10 cellular contexts compared by ENCODE assay signal in genomic region chr11:75346912-75347647, GRCh38. TPM values are rescaled to one million over a fixed set of nuclear protein-coding genes. Genes with fewer than 3 reads are reported as not detected.
DNase-seq lines count a peak whose midpoint lies in the region; ATAC-seq lines count a peak whose summit lies in the region.
"Had no signal": no experiment of that assay in that cellular context is flagged by ENCODE, and none has a peak within 500 bp of the region (broad histone marks: within the 10 kb centered on the region; RNA-seq: fewer than 3 reads in every experiment).

No MANE protein-coding gene starts in this region.

- ATAC-seq in HG03135 (IDR thresholded peaks at IDR 0.05; ENCODE audit: unreplicated experiment) = no peak

- H3K9me3 ChIP-seq in muscle layer of duodenum (ENCODE audit: control insufficient read depth in 1 of 2, low read length in 2 of 2) = no peaks in the 10 kb centered on the region

- H3K27me3 ChIP-seq in muscle layer of duodenum (ENCODE audit: low read depth, low read length) = no peaks in the 10 kb centered on the region

- no peaks in the 10 kb centered on the region for H3K36me3 ChIP-seq in muscle layer of duodenum (ENCODE audit: control insufficient read depth in 1 of 2, insufficient read depth in 2 of 2, low read length in 2 of 2)

- H3K4me3 ChIP-seq in muscle layer of duodenum (ENCODE audit: low read depth in 1 of 2, low read length in 2 of 2) = peak overlapping the region in 1 of 2 donors; percentile 27

- H3K27ac ChIP-seq in muscle layer of duodenum (ENCODE audit: low read length) = peak overlapping the region; percentile 87

- DNase-seq in AG08395 (ENCODE audit: low spot score) = peak; percentile 55
- peak; percentile 57 for DNase-seq in HT1080 (ENCODE audit: low read depth)
- DNase-seq in dermis blood vessel endothelial cell = peak; percentile 45
- no peak for DNase-seq in effector CD4-positive, alpha-beta T cell
- DNase-seq in NCI-H1930 (lab: John Stamatoyannopoulos, UW) = no peak
- DNase-seq in activated CD4-positive, alpha-beta T cell treated with anti-CD3 and anti-CD28 coated beads, Interleukin-2, amount 50 U/mL, for 4 hours = no peak
- DNase-seq: GDM1, NCI-H2081 treated with DMSO at 0.1 percent for 48 hours had no signal

- peaks cover 69 to 87% of the 10 kb centered on the region in 2 donors for H3K4me1 ChIP-seq in muscle layer of duodenum (ENCODE audit: control insufficient read depth in 1 of 2, insufficient read depth in 2 of 2, low read length in 2 of 2)

RNA-seq across cellular contexts. Expression of gene ARRB1, which starts 4.4 kb away (rescaled TPM):
- total RNA-seq in HT1080 (2014; rRNA removed; shearing (Covaris generic)) = 7.3 and 10.6 TPM in 2 replicates
- polyA plus RNA-seq in HT1080 (2015; cell fraction: cytosol; rRNA removed) = 5.2 and 5.5 TPM in 2 replicates
- polyA plus RNA-seq in HT1080 (2015; cell fraction: nucleus; rRNA removed) = 4.0 and 4.8 TPM in 2 replicates
- 223 and 280 TPM in 2 replicates for total RNA-seq in dermis blood vessel endothelial cell

RNA-seq across cellular contexts. Expression of gene RPS3, which starts 52.2 kb away (rescaled TPM):
- total RNA-seq in HT1080 (2014; rRNA removed; shearing (Covaris generic)) = 2,311 and 3,087 TPM in 2 replicates
- 3,159 and 4,735 TPM in 2 replicates for polyA plus RNA-seq in HT1080 (2015; cell fraction: cytosol; rRNA removed)
- polyA plus RNA-seq in HT1080 (2015; cell fraction: nucleus; rRNA removed) = 1,232 and 1,358 TPM in 2 replicates
- 2,018 and 2,797 TPM in 2 replicates for total RNA-seq in dermis blood vessel endothelial cell

Comparison
In these comparisons a context has a peak if more than half of its experiments do, and no peak if none do; other contexts are left out.
1. DNase-seq: peak in AG08395 (single experiment), HT1080 (single experiment) and dermis blood vessel endothelial cell (single experiment); none in effector CD4-positive, alpha-beta T cell (single experiment), NCI-H1930 (0 of 2) and activated CD4-positive, alpha-beta T cell treated with anti-CD3 and anti-CD28 coated beads, Interleukin-2, amount 50 U/mL, for 4 hours (0 of 2).
2. RNA of gene ARRB1, which starts 4.4 kb away (total RNA-seq): 223 to 280 TPM in dermis blood vessel endothelial cell; 7.3 to 10.6 TPM in HT1080; every median in the first group is over 10 times any median in the second.